28 cellular contexts compared by ENCODE assay signal in genomic region chr1:16989676-16990391, GRCh38. TPM values are rescaled to one million over a fixed set of nuclear protein-coding genes. Genes with fewer than 3 reads are reported as not detected.
"Had no signal": no experiment of that assay in that cellular context is flagged by ENCODE, and none has a peak within 500 bp of the region (broad histone marks: within the 10 kb centered on the region; RNA-seq: fewer than 3 reads in every experiment).

No MANE protein-coding gene starts in this region.

- H3K27me3 ChIP-seq: esophagus squamous epithelium, gastrocnemius medialis, heart right ventricle, left lung had no signal

- DNase-seq: cortex of kidney; effector CD8-positive, alpha-beta T cell; effector memory CD8-positive, alpha-beta T cell; endodermal cell; erythroblast; esophagus squamous epithelium; foreskin fibroblast; foreskin melanocyte; gastrocnemius medialis; glutamatergic neuron; head of caudate nucleus; heart right ventricle; hippocampal formation; left cardiac atrium; left lung; left ventricle myocardium superior; lower lobe of right lung; mesenchymal stem cell; mucosa of descending colon; naive B cell; naive thymus-derived CD8-positive, alpha-beta T cell had no signal

- H3K4me3 ChIP-seq: esophagus squamous epithelium, gastrocnemius medialis, heart right ventricle, left lung, lower lobe of right lung, mucosa of descending colon had no signal

- H3K9me3 Mint-ChIP-seq: dendritic cell treated with granulocyte-macrophage colony-stimulating factor and Interleukin-4, amounts not matched to agents 40 ng/mL and 50 ng/mL, for 4 days; effector memory CD8-positive, alpha-beta T cell; endodermal cell; mesothelial cell of epicardium; naive B cell; naive thymus-derived CD8-positive, alpha-beta T cell had no signal

- H3K27ac Mint-ChIP-seq: dendritic cell treated with granulocyte-macrophage colony-stimulating factor and Interleukin-4, amounts not matched to agents 40 ng/mL and 50 ng/mL, for 4 days; endodermal cell; mesothelial cell of epicardium; naive B cell; naive thymus-derived CD8-positive, alpha-beta T cell had no signal

- H3K4me1 Mint-ChIP-seq: endodermal cell; naive B cell; naive thymus-derived CD8-positive, alpha-beta T cell had no signal

- H3K4me1 ChIP-seq: gastrocnemius medialis, left lung, lower lobe of right lung had no signal

- ATAC-seq: effector memory CD8-positive, alpha-beta T cell; esophagus mucosa; gastrocnemius medialis; heart right ventricle; left cardiac atrium; left lung; left ventricle myocardium superior; lower lobe of right lung; mucosa of descending colon; naive thymus-derived CD8-positive, alpha-beta T cell had no signal

- H3K27me3 Mint-ChIP-seq: dendritic cell treated with granulocyte-macrophage colony-stimulating factor and Interleukin-4, amounts not matched to agents 40 ng/mL and 50 ng/mL, for 4 days; effector memory CD8-positive, alpha-beta T cell; naive B cell had no signal

- H3K27ac ChIP-seq: epithelial cell of prostate, esophagus squamous epithelium, gastrocnemius medialis, heart right ventricle, left lung, lower lobe of right lung had no signal

- FAIRE-seq: endometrium, islet of Langerhans, keratinocyte had no signal

- H3K9me3 ChIP-seq: esophagus squamous epithelium, gastrocnemius medialis, heart right ventricle, left lung, lower lobe of right lung, mucosa of descending colon had no signal

- H3K4me3 Mint-ChIP-seq: dendritic cell treated with granulocyte-macrophage colony-stimulating factor and Interleukin-4, amounts not matched to agents 40 ng/mL and 50 ng/mL, for 4 days; effector memory CD8-positive, alpha-beta T cell; endodermal cell; mesothelial cell of epicardium; naive thymus-derived CD8-positive, alpha-beta T cell had no signal

RNA-seq across cellular contexts. Expression of gene MFAP2, which starts 9.4 kb away (rescaled TPM):
- total RNA-seq: naive thymus-derived CD8-positive, alpha-beta T cell had no signal
